In genomic region chr18:23929362-23929940, GRCh38 we compare ENCODE assay signal across 26 cellular contexts.
A peak's percentile ranks its signal among the peaks of the same experiment; 100 is the strongest.
DNase-seq lines count a peak whose midpoint lies in the region; ATAC-seq lines count a peak whose summit lies in the region.
"Had no signal": no experiment of that assay in that cellular context is flagged by ENCODE, and none has a peak within 500 bp of the region (broad histone marks: within the 10 kb centered on the region; RNA-seq: fewer than 3 reads in every experiment).

No MANE protein-coding gene starts in this region.

- no peak for ATAC-seq in naive thymus-derived CD4-positive, alpha-beta T cell
- no peak for ATAC-seq in HG03460 (IDR thresholded peaks at IDR 0.05; ENCODE audit: unreplicated experiment)
- no peak for ATAC-seq in HG03159 (IDR thresholded peaks at IDR 0.05; ENCODE audit: unreplicated experiment)
- ATAC-seq: left ventricle myocardium superior had no signal

- H3K9me3 Mint-ChIP-seq in activated T-cell treated with anti-CD3 and anti-CD28 coated beads, Interleukin-2, amount 50 U/mL, for 24 hours = no peaks in the 10 kb centered on the region
- H3K9me3 Mint-ChIP-seq in activated T-helper 1 cell treated with anti-CD3 and anti-CD28 coated beads, Interleukin-12 subunit alpha, Interleukin-12 subunit beta, Interleukin-2, Interleukin-4 antibody, amounts not matched to agents 30 ng/mL and 10 ng/mL and 1 ng/mL, durations not matched to agents 14 hours and 24 hours and 36 hours = no peaks in the 10 kb centered on the region
- no peaks in the 10 kb centered on the region for H3K9me3 Mint-ChIP-seq in naive thymus-derived CD4-positive, alpha-beta T cell
- H3K9me3 Mint-ChIP-seq: dendritic cell treated with granulocyte-macrophage colony-stimulating factor and Interleukin-4, amounts not matched to agents 40 ng/mL and 50 ng/mL, for 4 days; H9; nephron; stimulated activated naive CD8-positive, alpha-beta T cell treated with anti-CD3 and anti-CD28 coated beads, Interleukin-15, Interleukin-2, amounts not matched to agents 100 ng/mL and 50 ng/mL, for 24 hours had no signal

- H3K27me3 ChIP-seq in naive thymus-derived CD4-positive, alpha-beta T cell (ENCODE audit: control insufficient read depth in 2 of 2, insufficient read depth in 2 of 2, low read length in 2 of 2) = no peaks in the 10 kb centered on the region
- H3K27me3 ChIP-seq: cardiac muscle cell, ovary, tibial artery had no signal

- no peaks in the 10 kb centered on the region for H3K27me3 Mint-ChIP-seq in activated T-cell treated with anti-CD3 and anti-CD28 coated beads, Interleukin-2, amount 50 U/mL, for 24 hours
- peaks cover 6% of the 10 kb centered on the region for H3K27me3 Mint-ChIP-seq in activated T-helper 1 cell treated with anti-CD3 and anti-CD28 coated beads, Interleukin-12 subunit alpha, Interleukin-12 subunit beta, Interleukin-2, Interleukin-4 antibody, amounts not matched to agents 30 ng/mL and 10 ng/mL and 1 ng/mL, durations not matched to agents 14 hours and 24 hours and 36 hours (ENCODE audit: insufficient read depth)
- peaks cover 0 to 6% (median 0%) of the 10 kb centered on the region in 5 donors for H3K27me3 Mint-ChIP-seq in naive thymus-derived CD4-positive, alpha-beta T cell
- H3K27me3 Mint-ChIP-seq: dendritic cell treated with granulocyte-macrophage colony-stimulating factor and Interleukin-4, amounts not matched to agents 40 ng/mL and 50 ng/mL, for 4 days; stimulated activated naive CD8-positive, alpha-beta T cell treated with anti-CD3 and anti-CD28 coated beads, Interleukin-15, Interleukin-2, amounts not matched to agents 100 ng/mL and 50 ng/mL, for 24 hours had no signal

- POLR2A ChIA-PET in naive thymus-derived CD4-positive, alpha-beta T cell (lab: Charles Lee) = interaction anchor here (0.7 to 1.4 kb wide), 3 partner anchors 16 to 81 kb away, joined by 3 to 4 read pairs (median 3); no protein-coding TSS in a partner anchor

- peak overlapping the region; percentile 47 for H3K27ac ChIP-seq in naive thymus-derived CD4-positive, alpha-beta T cell (ENCODE audit: low read depth, low read length)
- H3K27ac ChIP-seq: cardiac muscle cell, ovary, SK-N-MC, tibial artery had no signal

- no peaks in the 10 kb centered on the region for H3K36me3 Mint-ChIP-seq in activated T-cell treated with anti-CD3 and anti-CD28 coated beads, Interleukin-2, amount 50 U/mL, for 24 hours (ENCODE audit: low read depth)
- peaks cover 3% of the 10 kb centered on the region for H3K36me3 Mint-ChIP-seq in activated T-helper 1 cell treated with anti-CD3 and anti-CD28 coated beads, Interleukin-12 subunit alpha, Interleukin-12 subunit beta, Interleukin-2, Interleukin-4 antibody, amounts not matched to agents 30 ng/mL and 10 ng/mL and 1 ng/mL, durations not matched to agents 14 hours and 24 hours and 36 hours (ENCODE audit: low read depth)
- peaks cover 0 to 15% (median 0%) of the 10 kb centered on the region in 5 donors for H3K36me3 Mint-ChIP-seq in naive thymus-derived CD4-positive, alpha-beta T cell

- intact Hi-C loops in activated T-helper 1 cell treated with anti-CD3 and anti-CD28 coated beads, Interleukin-12 subunit alpha, Interleukin-12 subunit beta, Interleukin-2, Interleukin-4 antibody, amounts not matched to agents 30 ng/mL and 10 ng/mL and 1 ng/mL, durations not matched to agents 14 hours and 24 hours and 36 hours (cut with micrococcal nuclease) = loop anchor here (5.0 kb wide), 1 partner anchor 88 kb away; no protein-coding TSS in a partner anchor
- intact Hi-C loops in naive thymus-derived CD4-positive, alpha-beta T cell (cut with micrococcal nuclease) = no loop called here

- H3K4me3 ChIP-seq in naive thymus-derived CD4-positive, alpha-beta T cell (ENCODE audit: low read length) = no peak overlapping the region
- H3K4me3 ChIP-seq: cardiac muscle cell, ovary, SK-N-MC, tibial artery had no signal

- H3K4me1 Mint-ChIP-seq in activated T-cell treated with anti-CD3 and anti-CD28 coated beads, Interleukin-2, amount 50 U/mL, for 24 hours (ENCODE audit: low read depth) = peaks cover 24% of the 10 kb centered on the region
- H3K4me1 Mint-ChIP-seq in activated T-helper 1 cell treated with anti-CD3 and anti-CD28 coated beads, Interleukin-12 subunit alpha, Interleukin-12 subunit beta, Interleukin-2, Interleukin-4 antibody, amounts not matched to agents 30 ng/mL and 10 ng/mL and 1 ng/mL, durations not matched to agents 14 hours and 24 hours and 36 hours (ENCODE audit: low read depth) = peaks cover 30% of the 10 kb centered on the region
- H3K4me1 Mint-ChIP-seq in naive thymus-derived CD4-positive, alpha-beta T cell = peaks cover 12 to 48% (median 38%) of the 10 kb centered on the region in 7 donors
- H3K4me1 Mint-ChIP-seq: H9 had no signal

- CTCF ChIA-PET in naive thymus-derived CD4-positive, alpha-beta T cell (lab: Charles Lee) = interaction anchor here (1.1 to 3.3 kb wide), 2 partner anchors 9 to 11 kb away, joined by 3 to 15 read pairs; no protein-coding TSS in a partner anchor

- H3K4me3 Mint-ChIP-seq in activated T-cell treated with anti-CD3 and anti-CD28 coated beads, Interleukin-2, amount 50 U/mL, for 24 hours = no peak overlapping the region
- H3K4me3 Mint-ChIP-seq in activated T-helper 1 cell treated with anti-CD3 and anti-CD28 coated beads, Interleukin-12 subunit alpha, Interleukin-12 subunit beta, Interleukin-2, Interleukin-4 antibody, amounts not matched to agents 30 ng/mL and 10 ng/mL and 1 ng/mL, durations not matched to agents 14 hours and 24 hours and 36 hours = peak overlapping the region; percentile 42
- H3K4me3 Mint-ChIP-seq in naive thymus-derived CD4-positive, alpha-beta T cell = peak overlapping the region in 9 of 10 donors; percentile 25 to 83 (median 45)
- H3K4me3 Mint-ChIP-seq: dendritic cell treated with granulocyte-macrophage colony-stimulating factor and Interleukin-4, amounts not matched to agents 40 ng/mL and 50 ng/mL, for 4 days; H9; nephron; stimulated activated naive CD8-positive, alpha-beta T cell treated with anti-CD3 and anti-CD28 coated beads, Interleukin-15, Interleukin-2, amounts not matched to agents 100 ng/mL and 50 ng/mL, for 24 hours had no signal

- peak overlapping the region; percentile 64 for H3K27ac Mint-ChIP-seq in activated T-cell treated with anti-CD3 and anti-CD28 coated beads, Interleukin-2, amount 50 U/mL, for 24 hours
- peak overlapping the region; percentile 74 for H3K27ac Mint-ChIP-seq in activated T-helper 1 cell treated with anti-CD3 and anti-CD28 coated beads, Interleukin-12 subunit alpha, Interleukin-12 subunit beta, Interleukin-2, Interleukin-4 antibody, amounts not matched to agents 30 ng/mL and 10 ng/mL and 1 ng/mL, durations not matched to agents 14 hours and 24 hours and 36 hours
- peak overlapping the region; percentile 30 to 97 (median 86) for H3K27ac Mint-ChIP-seq in naive thymus-derived CD4-positive, alpha-beta T cell
- H3K27ac Mint-ChIP-seq: dendritic cell treated with granulocyte-macrophage colony-stimulating factor and Interleukin-4, amounts not matched to agents 40 ng/mL and 50 ng/mL, for 4 days; H9; nephron; stimulated activated naive CD8-positive, alpha-beta T cell treated with anti-CD3 and anti-CD28 coated beads, Interleukin-15, Interleukin-2, amounts not matched to agents 100 ng/mL and 50 ng/mL, for 24 hours had no signal

- peaks cover 18 to 22% of the 10 kb centered on the region in 2 donors for H3K4me1 ChIP-seq in naive thymus-derived CD4-positive, alpha-beta T cell (ENCODE audit: control insufficient read depth in 2 of 2, insufficient read depth in 2 of 2, low read length in 2 of 2)
- H3K4me1 ChIP-seq: tibial artery had no signal

- DNase-seq in activated T-cell treated with anti-CD3 and anti-CD28 coated beads, Interleukin-2, amount 50 U/mL, for 24 hours = no peak
- DNase-seq in activated T-cell treated with anti-CD3 and anti-CD28 coated beads, Interleukin-2, amount 50 U/mL, for 1 hour = no peak
- peak; percentile 18 for DNase-seq in EH (ENCODE audit: low read depth)
- no peak for DNase-seq in activated T-helper 1 cell treated with anti-CD3 and anti-CD28 coated beads, Interleukin-12 subunit alpha, Interleukin-12 subunit beta, Interleukin-2, Interleukin-4 antibody, amounts not matched to agents 30 ng/mL and 10 ng/mL and 1 ng/mL, durations not matched to agents 14 hours and 24 hours and 36 hours (ENCODE audit: low spot score)
- peak in 2 of 9 donors; percentile 17 to 18 for DNase-seq in naive thymus-derived CD4-positive, alpha-beta T cell
- no peak for DNase-seq in GM19240 (ENCODE audit: insufficient read length, low spot score)
- DNase-seq: ACHN; activated effector memory CD4-positive, alpha-beta T cell treated with Interleukin-2 at 50 U/mL for 16 hours; aorta; EL; H9; islet precursor cell; left ventricle myocardium superior; NCI-H1930; NCI-H748 treated with DMSO at 0.1 percent for 48 hours; ovary; stimulated activated CD4-positive, alpha-beta T cell treated with anti-CD3 and anti-CD28 coated beads, Interleukin-4, amount 100 ng/mL, for 24 hours; T-helper 9 cell; tibial artery had no signal

- H3K9me3 ChIP-seq in naive thymus-derived CD4-positive, alpha-beta T cell (ENCODE audit: control insufficient read depth in 2 of 3, low read length in 3 of 3) = no peaks in the 10 kb centered on the region
- H3K9me3 ChIP-seq: ovary, tibial artery had no signal

- H3K36me3 ChIP-seq in naive thymus-derived CD4-positive, alpha-beta T cell (ENCODE audit: control insufficient read depth in 2 of 3, insufficient read depth in 3 of 3, low read length in 3 of 3) = no peaks in the 10 kb centered on the region
- H3K36me3 ChIP-seq: cardiac muscle cell, ovary had no signal
